ENCODE assay signal across 21 cellular contexts in the genomic region with DNA sequence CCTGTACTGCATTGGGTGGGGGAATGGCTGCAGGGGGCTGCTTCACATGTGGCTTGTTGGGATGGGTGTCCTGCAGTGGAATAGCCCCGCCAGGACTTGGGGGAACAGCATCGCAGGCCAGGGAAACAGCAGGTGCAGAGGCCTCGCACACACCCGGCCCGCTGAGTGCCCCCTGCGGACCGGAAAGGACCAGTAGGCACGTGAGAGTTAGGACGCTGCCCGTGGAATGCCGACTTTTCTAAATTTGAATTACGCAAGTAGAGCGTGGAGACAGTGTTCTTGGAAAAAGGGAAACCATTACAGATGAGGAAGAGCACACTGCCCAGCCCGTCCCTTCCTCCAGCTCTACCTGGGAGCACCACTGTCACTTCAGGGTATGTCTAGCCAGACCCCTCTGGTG. TPM values are rescaled to one million over a fixed set of nuclear protein-coding genes. Genes with fewer than 3 reads are reported as not detected.
DNase-seq lines count a peak whose midpoint lies in the region; ATAC-seq and TF ChIP-seq lines count a peak whose summit lies in the region.
"Had no signal": no experiment of that assay in that cellular context is flagged by ENCODE, and none has a peak within 500 bp of the region (broad histone marks: within the 10 kb centered on the region; RNA-seq: fewer than 3 reads in every experiment).

No MANE protein-coding gene starts in this region.

- H3K9me3 Mint-ChIP-seq in activated naive CD8-positive, alpha-beta T cell (ENCODE audit: low read depth), result no peaks in the 10 kb centered on the region
- peaks cover 3% of the 10 kb centered on the region for H3K9me3 Mint-ChIP-seq in activated naive CD8-positive, alpha-beta T cell treated with anti-CD3 and anti-CD28 coated beads, Interleukin-2, amount 50 U/mL, for 24 hours
- H3K9me3 Mint-ChIP-seq in T-cell, result no peaks in the 10 kb centered on the region
- H3K9me3 Mint-ChIP-seq: activated T-helper 17 cell treated with anti-CD3 and anti-CD28 coated beads, Interleukin-2, amount 50 U/mL, for 72 hours had no signal

- H3K27ac ChIP-seq in layer of hippocampus (ENCODE audit: low read depth, low read length) (peak overlapping the region; percentile 69), substantia nigra (ENCODE audit: low read depth, low read length, poor library complexity, severe bottlenecking) (peak overlapping the region; percentile 99), hepatocyte (no peak overlapping the region)
- H3K27ac ChIP-seq: colonic mucosa, uterus had no signal

- peaks cover 4% of the 10 kb centered on the region for H3K36me3 Mint-ChIP-seq in activated naive CD8-positive, alpha-beta T cell
- peaks cover 11% of the 10 kb centered on the region for H3K36me3 Mint-ChIP-seq in activated naive CD8-positive, alpha-beta T cell treated with anti-CD3 and anti-CD28 coated beads, Interleukin-2, amount 50 U/mL, for 24 hours (ENCODE audit: low read depth)
- H3K36me3 Mint-ChIP-seq in T-cell, result peaks cover 17% of the 10 kb centered on the region

- peak overlapping the region; percentile 59 for H3K27ac Mint-ChIP-seq in activated naive CD8-positive, alpha-beta T cell
- H3K27ac Mint-ChIP-seq in activated naive CD8-positive, alpha-beta T cell treated with anti-CD3 and anti-CD28 coated beads, Interleukin-2, amount 50 U/mL, for 24 hours, result no peak overlapping the region
- peak overlapping the region; percentile 93 to 97 for H3K27ac Mint-ChIP-seq in T-cell
- H3K27ac Mint-ChIP-seq: activated T-helper 17 cell treated with anti-CD3 and anti-CD28 coated beads, Interleukin-2, amount 50 U/mL, for 72 hours had no signal

- peaks cover 100% of the 10 kb centered on the region for H3K79me2 ChIP-seq in hepatocyte

- H3K4me1 ChIP-seq in hepatocyte (ENCODE audit: insufficient read depth), result peaks cover 4% of the 10 kb centered on the region
- H3K4me1 ChIP-seq: uterus had no signal

- CTCF ChIA-PET in T-cell (lab: Charles Lee), result no interaction called here

- H3K4me3 ChIP-seq in hepatocyte, result no peak overlapping the region
- H3K4me3 ChIP-seq: colonic mucosa, sigmoid colon, uterus had no signal

- peaks cover 52% of the 10 kb centered on the region for H3K4me1 Mint-ChIP-seq in activated naive CD8-positive, alpha-beta T cell (ENCODE audit: low read depth)
- peaks cover 53% of the 10 kb centered on the region for H3K4me1 Mint-ChIP-seq in activated naive CD8-positive, alpha-beta T cell treated with anti-CD3 and anti-CD28 coated beads, Interleukin-2, amount 50 U/mL, for 24 hours
- peaks cover 61 to 71% (median 67%) of the 10 kb centered on the region in 3 donors for H3K4me1 Mint-ChIP-seq in T-cell

- H3K9me3 ChIP-seq in hepatocyte (ENCODE audit: low read depth), result no peaks in the 10 kb centered on the region
- H3K9me3 ChIP-seq: colonic mucosa, sigmoid colon, uterus had no signal

- POLR2A ChIA-PET in T-cell (lab: Charles Lee), result interaction anchor here (0.6 to 0.7 kb wide), 2 partner anchors 31 to 89 kb away, joined by 3 to 4 read pairs; no protein-coding TSS in a partner anchor

- no peak overlapping the region for H3K4me3 Mint-ChIP-seq in activated naive CD8-positive, alpha-beta T cell
- H3K4me3 Mint-ChIP-seq in activated naive CD8-positive, alpha-beta T cell treated with anti-CD3 and anti-CD28 coated beads, Interleukin-2, amount 50 U/mL, for 24 hours, result no peak overlapping the region
- H3K4me3 Mint-ChIP-seq in T-cell, result no peak overlapping the region

- H4K20me1 ChIP-seq in hepatocyte (ENCODE audit: insufficient read depth, poor library complexity, severe bottlenecking), result peaks cover 44% of the 10 kb centered on the region

- no peaks in the 10 kb centered on the region for H3K36me3 ChIP-seq in hepatocyte (replicated peaks; ENCODE audit: insufficient read depth, low read depth)
- H3K36me3 ChIP-seq: colonic mucosa, sigmoid colon, uterus had no signal

- no peak for TF ChIP-seq CTCF in hepatocyte (IDR thresholded peaks at IDR 0.05; ENCODE audit: poor library complexity)

- no peak overlapping the region for H3K4me2 ChIP-seq in hepatocyte

- no peak for DNase-seq in activated naive CD8-positive, alpha-beta T cell treated with anti-CD3 and anti-CD28 coated beads, Interleukin-2, amount 50 U/mL, for 24 hours
- DNase-seq in T-cell (no peak), substantia nigra (lab: John Stamatoyannopoulos, UW) (peak in 2 of 49 donors; percentile 18 to 21), hepatocyte (ENCODE audit: low spot score) (no peak), NAMALWA (ENCODE audit: low spot score) (no peak)
- DNase-seq: ACHN; activated CD4-positive, alpha-beta T cell treated with anti-CD3 and anti-CD28 coated beads, Interleukin-2, amount 50 U/mL, for 1 hour; colonic mucosa; erythroblast; mesendoderm; NCI-H1105 treated with DMSO at 0.1 percent for 48 hours; nucleus accumbens; SHP77 treated with DMSO at 0.1 percent for 48 hours; sigmoid colon; stimulated activated CD4-positive, alpha-beta T cell treated with anti-CD3 and anti-CD28 coated beads, Interleukin-2, amount 100 ng/mL, for 48 hours; stimulated activated CD8-positive, alpha-beta memory T cell treated with anti-CD3 and anti-CD28 coated beads, Interleukin-4, amount 100 ng/mL, for 48 hours; uterus had no signal

- whole genome bisulfite sequencing in hepatocyte (ENCODE audit: low lambda C conversion rate, missing lambda C conversion rate), result 97% methylated on average over 14 of the region's 14 CpGs

- H3K27me3 Mint-ChIP-seq in activated naive CD8-positive, alpha-beta T cell, result no peaks in the 10 kb centered on the region
- no peaks in the 10 kb centered on the region for H3K27me3 Mint-ChIP-seq in activated naive CD8-positive, alpha-beta T cell treated with anti-CD3 and anti-CD28 coated beads, Interleukin-2, amount 50 U/mL, for 24 hours
- no peaks in the 10 kb centered on the region for H3K27me3 Mint-ChIP-seq in T-cell
- H3K27me3 Mint-ChIP-seq: activated T-helper 17 cell treated with anti-CD3 and anti-CD28 coated beads, Interleukin-2, amount 50 U/mL, for 72 hours had no signal

- no peaks in the 10 kb centered on the region for H3K9me2 ChIP-seq in hepatocyte (replicated peaks; ENCODE audit: insufficient read depth)

- no peaks in the 10 kb centered on the region for H3K27me3 ChIP-seq in layer of hippocampus (ENCODE audit: control insufficient read depth, insufficient read depth, low read length)
- H3K27me3 ChIP-seq in hepatocyte, result no peaks in the 10 kb centered on the region
- H3K27me3 ChIP-seq: colonic mucosa, sigmoid colon, uterus had no signal

- no peak overlapping the region for H2AFZ ChIP-seq in hepatocyte

- no peak for ATAC-seq in activated naive CD8-positive, alpha-beta T cell treated with anti-CD3 and anti-CD28 coated beads, Interleukin-2, amount 50 U/mL, for 24 hours
- no peak for ATAC-seq in T-cell (replicated peaks in 1 of 4)
- ATAC-seq in HG02610 (IDR thresholded peaks at IDR 0.05; ENCODE audit: unreplicated experiment), result no peak
- ATAC-seq: activated T-helper 17 cell treated with anti-CD3 and anti-CD28 coated beads, Interleukin-2, amount 50 U/mL, for 72 hours had no signal

RNA-seq across cellular contexts. Expression of a gene that starts 11.5 kb away (rescaled TPM):
- total RNA-seq in T-cell (100 to 1,000 TPM; 272 to 329 (median 297) TPM), hepatocyte (87.9 and 93.9 TPM in 2 replicates)
- 130 and 132 TPM in 2 replicates for polyA plus RNA-seq in hepatocyte

RNA-seq across cellular contexts. Expression of a gene that starts 28.2 kb away (rescaled TPM):
- total RNA-seq in T-cell (10 to 100 TPM; 47.7 to 68.1 (median 55.1) TPM), hepatocyte (19.5 and 21.7 TPM in 2 replicates)
- polyA plus RNA-seq in hepatocyte, result 52.8 and 67.7 TPM in 2 replicates
